ENCODE assay signal across 8 cellular contexts in the genomic region with DNA sequence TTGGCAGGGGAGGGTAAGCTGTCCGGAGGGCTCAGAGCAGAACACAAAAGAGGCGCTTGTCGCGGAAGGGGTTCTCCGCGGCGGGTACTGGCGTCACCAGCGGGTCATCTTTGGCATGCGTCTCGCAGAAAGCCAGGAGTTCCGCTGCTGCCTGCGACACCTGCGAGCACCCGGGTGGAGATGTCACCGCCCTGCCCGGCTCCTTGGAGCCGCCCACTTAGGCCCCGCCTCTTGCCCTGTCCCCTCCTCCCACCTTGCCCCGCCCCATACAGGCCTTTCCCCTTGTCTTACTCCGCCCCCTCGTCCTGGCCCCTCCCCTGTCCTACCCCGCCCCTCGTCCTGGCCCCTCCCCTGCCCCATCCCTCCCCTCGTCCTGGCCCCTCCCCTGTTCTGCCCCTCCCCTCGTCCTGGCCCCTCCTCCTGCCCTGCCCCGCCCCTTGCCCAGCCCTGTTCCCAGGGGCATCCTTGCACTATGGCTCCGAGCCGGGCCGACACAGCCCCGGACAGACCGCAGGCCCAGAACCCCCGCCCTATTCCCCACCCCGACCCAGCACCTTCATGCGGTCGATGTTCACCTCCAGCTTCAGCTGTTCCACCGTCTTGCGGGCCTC. TPM values are rescaled to one million over a fixed set of nuclear protein-coding genes. Genes with fewer than 3 reads are reported as not detected.
DNase-seq lines count a peak whose midpoint lies in the region; ATAC-seq, FAIRE-seq and TF ChIP-seq lines count a peak whose summit lies in the region.

No MANE protein-coding gene starts in this region.

- peak; percentile 53 for ATAC-seq in HG03460 (IDR thresholded peaks at IDR 0.05; ENCODE audit: unreplicated experiment)
- peak; percentile 51 for ATAC-seq in stimulated activated naive CD8-positive, alpha-beta T cell treated with anti-CD3 and anti-CD28 coated beads, Interleukin-15, Interleukin-2, amounts not matched to agents 100 U/mL and 50 U/mL, for 24 hours

- TF ChIP-seq POLR2A in GM12891 (IDR thresholded peaks at IDR 0.05; ENCODE audit: low read depth, low read length) = no peak

- peak; percentile 97 for FAIRE-seq in GM12891 (lab: Jason Lieb, UNC)

- H3K36me3 Mint-ChIP-seq in activated T-helper 1 cell treated with anti-CD3 and anti-CD28 coated beads, Interleukin-12 subunit alpha, Interleukin-12 subunit beta, Interleukin-2, Interleukin-4 antibody, amounts not matched to agents 30 ng/mL and 10 ng/mL and 1 ng/mL, durations not matched to agents 14 hours and 24 hours and 36 hours (ENCODE audit: low read depth) = peaks cover 4% of the 10 kb centered on the region
- no peaks in the 10 kb centered on the region for H3K36me3 Mint-ChIP-seq in nephron progenitor cell (ENCODE audit: low read depth)

- intact Hi-C loops in activated T-helper 1 cell treated with anti-CD3 and anti-CD28 coated beads, Interleukin-12 subunit alpha, Interleukin-12 subunit beta, Interleukin-2, Interleukin-4 antibody, amounts not matched to agents 30 ng/mL and 10 ng/mL and 1 ng/mL, durations not matched to agents 14 hours and 24 hours and 36 hours (cut with micrococcal nuclease) = loop anchor here (1.0 kb wide), 8 partner anchors 9 to 640 kb away; partner anchors contain the start of genes DACT3, INAFM1, PRKD2 and PTGIR

- peaks cover 2% of the 10 kb centered on the region for H3K27me3 Mint-ChIP-seq in activated T-helper 1 cell treated with anti-CD3 and anti-CD28 coated beads, Interleukin-12 subunit alpha, Interleukin-12 subunit beta, Interleukin-2, Interleukin-4 antibody, amounts not matched to agents 30 ng/mL and 10 ng/mL and 1 ng/mL, durations not matched to agents 14 hours and 24 hours and 36 hours (ENCODE audit: insufficient read depth)
- peaks cover 13% of the 10 kb centered on the region for H3K27me3 Mint-ChIP-seq in nephron progenitor cell (ENCODE audit: low read depth, poor library complexity)

- peak overlapping the region; percentile 85 for H3K4me3 Mint-ChIP-seq in activated T-helper 1 cell treated with anti-CD3 and anti-CD28 coated beads, Interleukin-12 subunit alpha, Interleukin-12 subunit beta, Interleukin-2, Interleukin-4 antibody, amounts not matched to agents 30 ng/mL and 10 ng/mL and 1 ng/mL, durations not matched to agents 14 hours and 24 hours and 36 hours
- H3K4me3 Mint-ChIP-seq in nephron progenitor cell = peak overlapping the region; percentile 73

- peaks cover 11% of the 10 kb centered on the region for H3K4me1 Mint-ChIP-seq in activated T-helper 1 cell treated with anti-CD3 and anti-CD28 coated beads, Interleukin-12 subunit alpha, Interleukin-12 subunit beta, Interleukin-2, Interleukin-4 antibody, amounts not matched to agents 30 ng/mL and 10 ng/mL and 1 ng/mL, durations not matched to agents 14 hours and 24 hours and 36 hours (ENCODE audit: low read depth)
- peaks cover 42% of the 10 kb centered on the region for H3K4me1 Mint-ChIP-seq in nephron progenitor cell

- H3K27ac Mint-ChIP-seq in activated T-helper 1 cell treated with anti-CD3 and anti-CD28 coated beads, Interleukin-12 subunit alpha, Interleukin-12 subunit beta, Interleukin-2, Interleukin-4 antibody, amounts not matched to agents 30 ng/mL and 10 ng/mL and 1 ng/mL, durations not matched to agents 14 hours and 24 hours and 36 hours = peak overlapping the region; percentile 75
- no peak overlapping the region for H3K27ac Mint-ChIP-seq in nephron progenitor cell

- no peaks in the 10 kb centered on the region for H3K9me3 Mint-ChIP-seq in activated T-helper 1 cell treated with anti-CD3 and anti-CD28 coated beads, Interleukin-12 subunit alpha, Interleukin-12 subunit beta, Interleukin-2, Interleukin-4 antibody, amounts not matched to agents 30 ng/mL and 10 ng/mL and 1 ng/mL, durations not matched to agents 14 hours and 24 hours and 36 hours
- H3K9me3 Mint-ChIP-seq in nephron progenitor cell = no peaks in the 10 kb centered on the region

- TF ChIP-seq CTCF in nephron progenitor cell (IDR thresholded peaks at IDR 0.05) = no peak

- DNase-seq in GM12891 (ENCODE audit: insufficient read length, low spot score) (peak; percentile 89), OCI-M1 (lab: John Stamatoyannopoulos, UW) (peak; percentile 93), fibroblast of peridontal ligament (ENCODE audit: extremely low read depth) (peak; percentile 62), nephron progenitor cell (peak; percentile 96), NCI-H510A treated with DMSO at 0.1 percent for 48 hours (lab: John Stamatoyannopoulos, UW) (no peak)
- DNase-seq in activated T-helper 1 cell treated with anti-CD3 and anti-CD28 coated beads, Interleukin-12 subunit alpha, Interleukin-12 subunit beta, Interleukin-2, Interleukin-4 antibody, amounts not matched to agents 30 ng/mL and 10 ng/mL and 1 ng/mL, durations not matched to agents 14 hours and 24 hours and 36 hours (ENCODE audit: low spot score) = peak; percentile 94
- DNase-seq in stimulated activated naive CD8-positive, alpha-beta T cell treated with anti-CD3 and anti-CD28 coated beads, Interleukin-15, Interleukin-2, amounts not matched to agents 100 U/mL and 50 U/mL, for 24 hours = peak; percentile 98

TF ChIP-seq in GM12891, 5 proteins besides CTCF, POLR2A, EP300 and RAD21:
- no peak for TF ChIP-seq SPI1 (IDR thresholded peaks at IDR 0.05; ENCODE audit: low read depth, low read length)
TF ChIP-seq in GM12891: peak in this region for 0.

RNA-seq across cellular contexts. Expression of gene GNG8, which starts 1.9 kb away (rescaled TPM):
- polyA plus RNA-seq in GM12891 (2012; ENCODE audit: low read depth, missing spikeins) = 3.2 TPM
- 17.8 and 18.6 TPM in 2 replicates for total RNA-seq in activated T-helper 1 cell treated with anti-CD3 and anti-CD28 coated beads, Interleukin-12 subunit alpha, Interleukin-12 subunit beta, Interleukin-2, Interleukin-4 antibody, amounts not matched to agents 30 ng/mL and 10 ng/mL and 1 ng/mL, durations not matched to agents 14 hours and 24 hours and 36 hours

RNA-seq across cellular contexts. Expression of gene PTGIR, which starts 9.3 kb away (rescaled TPM):
- 12.3 TPM for polyA plus RNA-seq in GM12891 (2012; ENCODE audit: low read depth, missing spikeins)
- 217 and 218 TPM in 2 replicates for total RNA-seq in activated T-helper 1 cell treated with anti-CD3 and anti-CD28 coated beads, Interleukin-12 subunit alpha, Interleukin-12 subunit beta, Interleukin-2, Interleukin-4 antibody, amounts not matched to agents 30 ng/mL and 10 ng/mL and 1 ng/mL, durations not matched to agents 14 hours and 24 hours and 36 hours

RNA-seq across cellular contexts. Expression of gene DACT3, which starts 26.8 kb away (rescaled TPM):
- polyA plus RNA-seq in GM12891 (2012; ENCODE audit: low read depth, missing spikeins) = 1.7 TPM
- total RNA-seq in activated T-helper 1 cell treated with anti-CD3 and anti-CD28 coated beads, Interleukin-12 subunit alpha, Interleukin-12 subunit beta, Interleukin-2, Interleukin-4 antibody, amounts not matched to agents 30 ng/mL and 10 ng/mL and 1 ng/mL, durations not matched to agents 14 hours and 24 hours and 36 hours = 4.3 and 5.7 TPM in 2 replicates

RNA-seq across cellular contexts. Expression of gene CALM3, which starts 33.0 kb away (rescaled TPM):
- 361 TPM for polyA plus RNA-seq in GM12891 (2012; ENCODE audit: low read depth, missing spikeins)
- 568 and 578 TPM in 2 replicates for total RNA-seq in activated T-helper 1 cell treated with anti-CD3 and anti-CD28 coated beads, Interleukin-12 subunit alpha, Interleukin-12 subunit beta, Interleukin-2, Interleukin-4 antibody, amounts not matched to agents 30 ng/mL and 10 ng/mL and 1 ng/mL, durations not matched to agents 14 hours and 24 hours and 36 hours
